Comparison of ENCODE assay signal across 8 cellular contexts in the genomic region with DNA sequence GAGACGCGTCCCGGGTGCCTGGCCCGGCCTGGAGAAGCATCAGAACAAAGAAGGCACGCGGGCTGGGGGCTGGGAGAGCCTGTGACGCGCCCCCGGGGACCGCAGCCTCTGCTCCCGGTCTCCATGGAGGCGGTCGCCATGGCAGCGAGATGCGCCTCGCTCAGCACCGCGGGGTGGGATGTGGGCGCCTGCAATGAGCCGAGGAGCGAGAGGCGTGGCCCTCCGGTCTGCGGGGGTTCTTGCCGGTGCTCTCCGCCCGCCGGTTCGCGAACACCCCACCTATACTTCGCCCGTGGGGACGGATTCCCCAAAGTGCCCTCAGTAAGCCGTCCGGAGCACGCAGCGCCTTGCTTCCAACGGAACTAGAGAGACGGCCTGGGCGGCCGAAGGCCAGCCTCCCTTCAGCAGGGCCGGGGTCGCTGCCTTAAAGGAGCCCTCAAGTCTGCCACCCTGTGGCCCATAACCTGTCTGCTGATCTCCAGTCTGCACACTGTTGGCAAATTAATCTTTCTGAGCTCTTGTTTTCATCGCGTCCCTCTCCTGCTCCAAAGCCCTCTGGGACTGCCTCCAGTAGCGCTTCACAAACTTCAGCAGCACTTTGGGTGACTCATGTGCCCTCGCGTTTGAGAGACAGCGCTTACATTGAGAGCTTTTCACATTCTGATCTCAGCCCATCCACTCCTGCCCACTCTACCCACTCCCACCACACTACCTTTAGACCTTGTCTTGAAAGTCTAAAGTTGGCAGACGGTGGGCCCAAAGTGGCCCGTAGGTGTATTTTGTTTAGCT. TPM values are rescaled to one million over a fixed set of nuclear protein-coding genes. Genes with fewer than 3 reads are reported as not detected.
DNase-seq lines count a peak whose midpoint lies in the region; ATAC-seq and TF ChIP-seq lines count a peak whose summit lies in the region.

No MANE protein-coding gene starts in this region.

- H3K36me3 ChIP-seq in kidney epithelial cell (ENCODE audit: control insufficient read depth, insufficient read depth, low read length), result no peaks in the 10 kb centered on the region

- no peaks in the 10 kb centered on the region for H3K27me3 ChIP-seq in kidney epithelial cell (ENCODE audit: control insufficient read depth, insufficient read depth, low read length)

- peak overlapping the region; percentile 77 for H3K4me3 ChIP-seq in kidney epithelial cell (ENCODE audit: low read depth, low read length)

- peak; percentile 59 for TF ChIP-seq CTCF in kidney epithelial cell (IDR thresholded peaks at IDR 0.05; ENCODE audit: insufficient read depth, low read length, poor library complexity, severe bottlenecking)

- peak; percentile 33 for ATAC-seq in HG02981 (IDR thresholded peaks at IDR 0.05; ENCODE audit: unreplicated experiment)

- DNase-seq in NCI-H2081 (lab: John Stamatoyannopoulos, UW) (peak; percentile 60 to 73), NCI-H2081 treated with DMSO at 0.1 percent for 48 hours (lab: John Stamatoyannopoulos, UW) (no peak), NCI-H2227 treated with DMSO at 0.1 percent for 48 hours (lab: John Stamatoyannopoulos, UW) (peak; percentile 87), kidney epithelial cell (ENCODE audit: low read depth) (peak; percentile 56)
- peak; percentile 51 to 65 (median 61) for DNase-seq in activated CD4-positive, CD25-positive, alpha-beta regulatory T cell (lab: John Stamatoyannopoulos, UW)
- DNase-seq in central memory CD4-positive, alpha-beta T cell, result peak; percentile 89
- peak; percentile 65 to 68 for DNase-seq in stimulated activated CD4-positive, alpha-beta T cell treated with anti-CD3 and anti-CD28 coated beads, Interleukin-15, amount 100 ng/mL, for 48 hours (ENCODE audit: low read depth in 2 of 2)

RNA-seq across cellular contexts. Expression of gene ADISSP, which starts 1.0 kb away (rescaled TPM):
- 34.8 and 35.2 TPM in 2 replicates for total RNA-seq in kidney epithelial cell

RNA-seq across cellular contexts. Expression of gene SPEF1, which starts 12.7 kb away (rescaled TPM):
- 0.07 TPM in 1 of 2 replicates, not detected in the other for total RNA-seq in kidney epithelial cell

RNA-seq across cellular contexts. Expression of gene CENPB, which starts 18.0 kb away (rescaled TPM):
- total RNA-seq in kidney epithelial cell, result 66.2 and 73.3 TPM in 2 replicates

RNA-seq across cellular contexts. Expression of gene CDC25B, which starts 27.6 kb away (rescaled TPM):
- total RNA-seq in kidney epithelial cell, result 8.3 and 13.0 TPM in 2 replicates

RNA-seq across cellular contexts. Expression of gene HSPA12B, which starts 36.1 kb away (rescaled TPM):
- total RNA-seq in kidney epithelial cell, result 0.08 and 0.68 TPM in 2 replicates
